Comparison of ENCODE assay signal across 8 cellular contexts in genomic region chr15:66503780-66504562, GRCh38. TPM values are rescaled to one million over a fixed set of nuclear protein-coding genes. Genes with fewer than 3 reads are reported as not detected.
DNase-seq lines count a peak whose midpoint lies in the region; FAIRE-seq and TF ChIP-seq lines count a peak whose summit lies in the region.

No MANE protein-coding gene starts in this region.

- no peaks in the 10 kb centered on the region for H4K20me1 ChIP-seq in H9 (ENCODE audit: control insufficient read depth, insufficient read depth, insufficient read length)

- H3K9me3 Mint-ChIP-seq in H9: no peaks in the 10 kb centered on the region; a peak in 2 of 5 replicates

- H2BK5ac ChIP-seq in H9 (ENCODE audit: insufficient read length, low read length): no peak overlapping the region

- H3K27me3 ChIP-seq in H9 (ENCODE audit: insufficient read depth, low read length) (no peaks in the 10 kb centered on the region), skeletal muscle satellite cell (ENCODE audit: control insufficient read depth, insufficient read depth, low read length) (no peaks in the 10 kb centered on the region)

- H3K36me3 Mint-ChIP-seq in H9 (ENCODE audit: insufficient read depth in 1 of 3, low read depth in 3 of 3): peaks cover 52 to 63% (median 62%) of the 10 kb centered on the region in 3 experiments

- no peaks in the 10 kb centered on the region for H3K4me1 ChIP-seq in H9 (ENCODE audit: insufficient read depth, low read length)
- H3K4me1 ChIP-seq in skeletal muscle satellite cell (ENCODE audit: control insufficient read depth, insufficient read depth, low read length): peaks cover 13% of the 10 kb centered on the region

- no peak overlapping the region for H2BK120ac ChIP-seq in H9 (ENCODE audit: low read depth, low read length, poor library complexity, severe bottlenecking)

- H3K4me3 ChIP-seq in foreskin fibroblast (ENCODE audit: low read depth in 1 of 2, low read length in 2 of 2) (peak overlapping the region; percentile 79 to 82), skeletal muscle satellite cell (ENCODE audit: low read length) (peak overlapping the region; percentile 96)

- peaks cover 22 to 32% of the 10 kb centered on the region in 2 experiments for H3K4me1 Mint-ChIP-seq in H9

- no peak overlapping the region for H3K23ac ChIP-seq in H9 (ENCODE audit: insufficient read length, low read depth, low read length)

- peaks cover 53% of the 10 kb centered on the region for H3K36me3 ChIP-seq in skeletal muscle satellite cell (ENCODE audit: insufficient read depth, low read length)

- H4K8ac ChIP-seq in H9 (replicated peaks; ENCODE audit: insufficient read length, low read depth, low read length): no peak overlapping the region

- peak overlapping the region; percentile 95; the same call in 1 of the 2 replicates for H3K14ac ChIP-seq in H9 (ENCODE audit: insufficient read depth, low read length)

- no peak overlapping the region for H3T11ph ChIP-seq in H9 (ENCODE audit: low read length)

- H3K23me2 ChIP-seq in H9 (ENCODE audit: insufficient read length, low read depth, low read length, poor library complexity, severe bottlenecking): no peaks in the 10 kb centered on the region

- H2AK5ac ChIP-seq in H9 (ENCODE audit: insufficient read length, low read length): no peak overlapping the region

- H3K27me3 Mint-ChIP-seq in H9 (ENCODE audit: low read depth): no peaks in the 10 kb centered on the region

- H2BK15ac ChIP-seq in H9 (ENCODE audit: low read depth, low read length): no peak overlapping the region

- peak overlapping the region; percentile 96 for H3K9ac ChIP-seq in H9 (ENCODE audit: extremely low read depth, insufficient read length, low read length)
- H3K9ac ChIP-seq in skeletal muscle satellite cell (ENCODE audit: low read depth, low read length): peak overlapping the region; percentile 98

- peak overlapping the region; percentile 13 for H3K56ac ChIP-seq in H9 (ENCODE audit: insufficient read length, low read depth, low read length)

- H2BK12ac ChIP-seq in H9 (ENCODE audit: insufficient read length, low read depth, low read length): no peak overlapping the region

- no peaks in the 10 kb centered on the region for H3K79me1 ChIP-seq in H9 (ENCODE audit: insufficient read depth, low read depth, low read length, poor library complexity, severe bottlenecking)

- WGBS in H9 (ENCODE audit: extremely low coverage, insufficient read length, low lambda C conversion rate): no CpG with 5 or more reads among the region's 12 CpGs

- H3K27ac ChIP-seq in H9 (ENCODE audit: insufficient read length, low read depth, low read length): peak overlapping the region; percentile 47
- peak overlapping the region; percentile 98 for H3K27ac ChIP-seq in VCaP

- H3K9me3 ChIP-seq in H9 (ENCODE audit: control insufficient read depth, low read depth, low read length) (no peaks in the 10 kb centered on the region), skeletal muscle satellite cell (replicated peaks; ENCODE audit: low read length) (no peaks in the 10 kb centered on the region)

- H3K79me2 ChIP-seq in H9 (ENCODE audit: insufficient read depth, low read length): peaks cover 31% of the 10 kb centered on the region; the same call in 1 of the 2 replicates

- H4K5ac ChIP-seq in H9 (ENCODE audit: insufficient read length, low read depth, low read length): no peak overlapping the region

- no peak for FAIRE-seq in GM12892 (lab: Jason Lieb, UNC)

- no peak overlapping the region; the same call in 1 of the 2 replicates for H3K4ac ChIP-seq in H9 (ENCODE audit: low read depth, low read length)

- no peak overlapping the region for H2AFZ ChIP-seq in H9 (ENCODE audit: low read length)

- no peak; the same call in 1 of the 2 replicates for TF ChIP-seq POLR2A in GM12892 (IDR thresholded peaks at IDR 0.05; ENCODE audit: low read depth, low read length)

- TF ChIP-seq CTCF in H9 (conservative IDR thresholded peaks at IDR 0.05) (no peak), VCaP (conservative IDR thresholded peaks at IDR 0.05) (no peak), foreskin fibroblast (IDR thresholded peaks at IDR 0.05; ENCODE audit: low read depth, low read length) (no peak)

- no peak overlapping the region for H2BK20ac ChIP-seq in H9 (ENCODE audit: low read depth, low read length, poor library complexity, severe bottlenecking)

- H3K27ac Mint-ChIP-seq in H9: peak overlapping the region; percentile 98 to 100 (median 100)

- DNase-seq in H9 (no peak), foreskin fibroblast (no peak), ecto neural progenitor cell (ENCODE audit: low spot score) (no peak), GM12892 (ENCODE audit: insufficient read length) (no peak), NCI-H187 (lab: John Stamatoyannopoulos, UW) (no peak), NCI-H2171 (lab: John Stamatoyannopoulos, UW) (no peak)

- peak overlapping the region; percentile 92 for H3K18ac ChIP-seq in H9 (ENCODE audit: insufficient read length, low read depth, low read length)

- no peak overlapping the region for H4K91ac ChIP-seq in H9 (ENCODE audit: insufficient read length, low read depth, low read length)

- peak overlapping the region; percentile 87 for H3K4me2 ChIP-seq in H9 (ENCODE audit: insufficient read depth, insufficient read length, low read length)
- H3K4me2 ChIP-seq in skeletal muscle satellite cell (ENCODE audit: low read length): peak overlapping the region; percentile 82

- peak overlapping the region; percentile 98 to 100 for H3K4me3 Mint-ChIP-seq in H9

RNA-seq across cellular contexts. Expression of gene RPL4, which starts 0.7 kb away (rescaled TPM):
- total RNA-seq in H9 (2021): 3,988 and 4,137 TPM in 2 replicates
- 2,433 and 3,120 TPM in 2 replicates for total RNA-seq in skeletal muscle satellite cell (2012; rRNA removed)
- polyA plus RNA-seq in GM12892 (2012; ENCODE audit: missing spikeins): 7,439 TPM

RNA-seq across cellular contexts. Expression of gene ZWILCH, which starts 1.2 kb away (rescaled TPM):
- total RNA-seq in H9 (2021): 47.2 and 48.0 TPM in 2 replicates
- total RNA-seq in skeletal muscle satellite cell (2012; rRNA removed): 25.3 and 27.9 TPM in 2 replicates
- 16.8 TPM for polyA plus RNA-seq in GM12892 (2012; ENCODE audit: missing spikeins)

RNA-seq across cellular contexts. Expression of gene SNAPC5, which starts 6.4 kb away (rescaled TPM):
- total RNA-seq in H9 (2021): 28.9 and 30.7 TPM in 2 replicates
- total RNA-seq in skeletal muscle satellite cell (2012; rRNA removed): 15.0 and 15.1 TPM in 2 replicates
- polyA plus RNA-seq in GM12892 (2012; ENCODE audit: missing spikeins): 29.3 TPM
